In the genomic region with DNA sequence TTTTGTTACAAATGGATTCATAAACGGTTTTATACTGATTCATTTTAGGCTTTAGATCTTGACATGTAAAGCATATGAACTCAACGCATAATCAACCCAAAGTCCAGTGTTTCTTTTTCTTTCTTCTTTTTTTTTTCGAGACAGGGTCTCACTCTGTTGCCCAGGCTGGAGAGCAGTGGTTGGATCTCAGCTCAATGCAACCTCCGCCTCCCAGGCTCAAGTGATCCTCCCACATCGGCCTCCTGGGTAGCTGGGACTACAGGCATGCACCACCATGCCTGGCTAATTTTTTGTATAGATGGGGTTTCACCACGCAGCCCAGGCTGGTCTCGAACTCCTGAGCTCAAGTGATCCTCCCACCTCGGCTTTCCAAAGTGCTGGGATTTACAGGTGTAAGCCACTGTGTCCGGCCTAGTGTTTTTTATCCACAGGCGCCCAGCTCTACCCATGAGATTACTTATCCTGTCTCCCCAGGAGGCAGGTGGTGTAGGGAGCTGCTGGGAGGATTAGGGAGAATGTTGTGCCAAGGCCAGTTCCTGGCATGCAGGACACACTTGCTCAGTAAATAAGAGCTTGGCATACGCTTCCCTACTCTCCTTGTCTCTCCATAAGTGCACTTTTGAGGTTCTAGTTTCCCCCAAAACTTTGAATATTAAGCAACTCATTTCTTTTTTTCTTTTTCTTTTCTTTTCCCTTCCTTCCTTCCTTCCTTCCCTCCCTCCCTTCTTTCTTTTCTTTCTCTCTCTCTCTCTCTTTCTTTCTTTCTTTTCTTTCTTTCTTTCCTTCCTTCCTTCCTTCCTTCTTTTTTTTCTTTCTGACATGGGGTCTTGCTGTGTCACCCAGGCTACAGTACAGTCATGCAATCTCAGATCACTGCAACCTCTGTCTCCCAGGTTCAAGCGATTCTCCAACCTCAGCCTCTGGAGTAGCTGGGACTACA, we compare ENCODE assay signal across 16 cellular contexts.
"Had no signal": no experiment of that assay in that cellular context is flagged by ENCODE, and none has a peak within 500 bp of the region (broad histone marks: within the 10 kb centered on the region; RNA-seq: fewer than 3 reads in every experiment).

No MANE protein-coding gene starts in this region.

- H3K9me3 Mint-ChIP-seq: activated B cell treated with CpG ODN at 0.5 μM for 24 hours; activated CD4-positive, alpha-beta T cell treated with anti-CD3 and anti-CD28 coated beads, Interleukin-2, amount 10 ng/mL, durations not matched to agents 24 days and 14 days; activated naive CD8-positive, alpha-beta T cell treated with anti-CD3 and anti-CD28 coated beads, Interleukin-2, amount 50 U/mL, for 24 hours; naive thymus-derived CD8-positive, alpha-beta T cell had no signal

- H3K4me1 Mint-ChIP-seq: activated CD4-positive, alpha-beta T cell treated with anti-CD3 and anti-CD28 coated beads, Interleukin-2, amount 10 ng/mL, durations not matched to agents 24 days and 14 days; activated naive CD8-positive, alpha-beta T cell treated with anti-CD3 and anti-CD28 coated beads, Interleukin-2, amount 50 U/mL, for 24 hours had no signal

- H3K27ac Mint-ChIP-seq: activated B cell treated with CpG ODN at 0.5 μM for 24 hours; activated CD4-positive, alpha-beta T cell treated with anti-CD3 and anti-CD28 coated beads, Interleukin-2, amount 10 ng/mL, durations not matched to agents 24 days and 14 days; activated naive CD8-positive, alpha-beta T cell treated with anti-CD3 and anti-CD28 coated beads, Interleukin-2, amount 50 U/mL, for 24 hours; dendritic cell treated with granulocyte-macrophage colony-stimulating factor and Interleukin-4, amounts not matched to agents 40 ng/mL and 50 ng/mL, for 4 days; T-helper 17 cell had no signal

- H3K27me3 ChIP-seq: breast epithelium, vagina had no signal

- H3K27ac ChIP-seq: epithelial cell of prostate, heart right ventricle, spleen, thoracic aorta, vagina had no signal

- DNase-seq: activated B cell treated with CpG ODN at 0.5 μM for 24 hours; activated CD4-positive, alpha-beta T cell treated with anti-CD3 and anti-CD28 coated beads, Interleukin-2, amount 10 ng/mL, durations not matched to agents 24 days and 14 days; activated CD8-positive, alpha-beta memory T cell treated with anti-CD3 and anti-CD28 coated beads for 24 hours; activated naive CD4-positive, alpha-beta T cell; activated naive CD8-positive, alpha-beta T cell treated with anti-CD3 and anti-CD28 coated beads, Interleukin-2, amount 50 U/mL, for 24 hours; aorta; heart right ventricle; naive thymus-derived CD8-positive, alpha-beta T cell; spleen; T-helper 17 cell had no signal

- H3K4me3 Mint-ChIP-seq: activated B cell treated with CpG ODN at 0.5 μM for 24 hours; activated CD4-positive, alpha-beta T cell treated with anti-CD3 and anti-CD28 coated beads, Interleukin-2, amount 10 ng/mL, durations not matched to agents 24 days and 14 days; activated naive CD8-positive, alpha-beta T cell treated with anti-CD3 and anti-CD28 coated beads, Interleukin-2, amount 50 U/mL, for 24 hours; dendritic cell treated with granulocyte-macrophage colony-stimulating factor and Interleukin-4, amounts not matched to agents 40 ng/mL and 50 ng/mL, for 4 days; naive thymus-derived CD8-positive, alpha-beta T cell; T-helper 17 cell had no signal

- H3K36me3 Mint-ChIP-seq: naive thymus-derived CD8-positive, alpha-beta T cell had no signal

- H3K36me3 ChIP-seq: breast epithelium, heart right ventricle, spleen, thoracic aorta, vagina had no signal

- H3K9me3 ChIP-seq: breast epithelium, heart right ventricle, thoracic aorta, vagina had no signal

- ATAC-seq: activated naive CD8-positive, alpha-beta T cell treated with anti-CD3 and anti-CD28 coated beads, Interleukin-2, amount 50 U/mL, for 24 hours; heart right ventricle; naive thymus-derived CD8-positive, alpha-beta T cell; sciatic nerve; T-helper 17 cell had no signal

- H3K4me3 ChIP-seq: breast epithelium, heart right ventricle, spleen, thoracic aorta, vagina had no signal

- H3K4me1 ChIP-seq: breast epithelium had no signal
